ENCODE assay signal across 1 cellular context in the genomic region with DNA sequence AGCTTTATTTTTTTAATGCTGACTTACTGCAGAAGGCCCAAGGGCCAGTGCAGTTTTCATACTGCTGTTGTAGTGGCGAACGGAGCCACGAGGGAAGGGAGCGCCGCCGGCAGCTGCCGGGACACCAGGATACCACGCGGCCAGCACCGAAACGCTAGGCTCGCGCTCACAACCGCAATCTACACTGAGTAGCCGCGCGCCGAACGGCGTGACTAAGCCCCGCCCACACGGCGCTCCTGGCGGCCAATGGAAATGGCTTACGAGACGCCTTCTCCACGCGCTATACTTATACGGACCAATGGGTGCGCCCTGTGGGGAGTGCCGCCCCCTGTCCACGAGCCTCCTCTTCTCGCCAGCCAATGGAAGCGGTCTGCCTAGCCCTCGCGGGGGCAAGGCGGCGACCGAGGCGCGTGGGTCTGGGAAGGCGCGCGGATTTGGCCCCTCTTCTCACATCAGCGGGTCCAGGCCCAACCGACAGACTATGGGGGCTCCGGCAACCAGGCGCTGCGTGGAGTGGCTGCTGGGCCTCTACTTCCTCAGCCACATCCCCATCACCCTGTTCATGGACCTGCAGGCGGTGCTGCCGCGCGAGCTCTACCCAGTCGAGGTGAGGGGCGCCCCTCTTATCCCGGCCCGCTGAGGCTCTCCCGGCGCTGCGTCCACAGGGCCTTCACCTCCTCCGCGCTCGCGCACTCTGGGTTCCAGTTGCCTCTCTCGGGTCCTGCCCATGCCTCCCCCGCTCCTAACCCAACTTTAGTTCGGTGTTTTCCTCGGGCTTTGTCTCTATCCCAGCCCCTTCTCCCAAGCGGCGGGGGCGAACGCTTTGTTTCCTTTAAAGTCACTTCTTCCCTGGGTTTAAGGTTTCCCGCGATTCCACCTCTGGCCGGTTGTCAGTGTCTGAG.
TF ChIP-seq lines count a peak whose summit lies in the region.

A gene (plus strand): TSS at position 442 of the 902 bp plus-strand sequence. CDS start 40 bp downstream, at position 482.

TF ChIP-seq in K562, 482 proteins besides CTCF, POLR2A, EP300 and RAD21 (continued from another document and continues in another):
- TF ChIP-seq CBFB (CRISPR knock-in tag; IDR thresholded peaks at IDR 0.05) (peak; percentile 83), EWSR1 (IDR thresholded peaks at IDR 0.05; ENCODE audit: borderline replicate concordance, low read depth, partially characterized antibody) (no peak), ERF (CRISPR knock-in tag; IDR thresholded peaks at IDR 0.05) (no peak), ZFP30 (CRISPR knock-in tag; IDR thresholded peaks at IDR 0.05; ENCODE audit: borderline replicate concordance) (no peak), STAT5A (IDR thresholded peaks at IDR 0.05; ENCODE audit: borderline replicate concordance, low read length) (no peak), HDAC3 (IDR thresholded peaks at IDR 0.05; ENCODE audit: borderline replicate concordance, partially characterized antibody) (no peak), SMAD3 (CRISPR knock-in tag; conservative IDR thresholded peaks at IDR 0.05) (no peak), CHD2 (IDR thresholded peaks at IDR 0.05; ENCODE audit: low read depth, low read length) (peak; percentile 72; the same call in 1 of the 2 replicates), FOXA3 (CRISPR knock-in tag; conservative IDR thresholded peaks at IDR 0.05 in 1 of 2, IDR thresholded peaks at IDR 0.05 in 1 of 2) (no peak), SMC3 (conservative IDR thresholded peaks at IDR 0.05; ENCODE audit: insufficient read depth, low read depth, low read length) (no peak), POLR2H (tag; IDR thresholded peaks at IDR 0.05; ENCODE audit: low read depth) (peak; percentile 86), POLR3G (IDR thresholded peaks at IDR 0.05; ENCODE audit: extremely low read depth, insufficient read length, insufficient replicate concordance) (no peak), RBFOX2 (IDR thresholded peaks at IDR 0.05; ENCODE audit: low read depth, low read length) (peak; percentile 98), SRF (CRISPR knock-in tag; IDR thresholded peaks at IDR 0.05) (peak in 1 of 2 experiments; percentile 48; a peak in 1 of 4 replicates), ZNF347 (CRISPR knock-in tag; IDR thresholded peaks at IDR 0.05; ENCODE audit: low read depth) (no peak), LARP7 (IDR thresholded peaks at IDR 0.05) (no peak), ELF2 (CRISPR knock-in tag; IDR thresholded peaks at IDR 0.05) (no peak), TFAM (CRISPR knock-in tag; conservative IDR thresholded peaks at IDR 0.05) (no peak), FOSL1 (tag; conservative IDR thresholded peaks at IDR 0.05) (no peak), POLR2AphosphoS2 (IDR thresholded peaks at IDR 0.05; ENCODE audit: low read length) (no peak), BRF1 (IDR thresholded peaks at IDR 0.05; ENCODE audit: borderline replicate concordance, extremely low read depth, insufficient read length) (no peak), ZNF830 (CRISPR knock-in tag; IDR thresholded peaks at IDR 0.05) (no peak), OTX1 (CRISPR knock-in tag; IDR thresholded peaks at IDR 0.05) (no peak), RBM15 (IDR thresholded peaks at IDR 0.05; ENCODE audit: insufficient read depth, low read length) (no peak), NFYB (IDR thresholded peaks at IDR 0.05; ENCODE audit: extremely low read depth, insufficient read length) (peak; percentile 97), ZBTB1 (CRISPR knock-in tag; IDR thresholded peaks at IDR 0.05; ENCODE audit: borderline replicate concordance, low read depth) (no peak), NFIX (CRISPR knock-in tag; IDR thresholded peaks at IDR 0.05; ENCODE audit: low read depth) (no peak), HDAC6 (IDR thresholded peaks at IDR 0.05; ENCODE audit: low read depth, low read length) (no peak)
- TF ChIP-seq, protein P1, sequence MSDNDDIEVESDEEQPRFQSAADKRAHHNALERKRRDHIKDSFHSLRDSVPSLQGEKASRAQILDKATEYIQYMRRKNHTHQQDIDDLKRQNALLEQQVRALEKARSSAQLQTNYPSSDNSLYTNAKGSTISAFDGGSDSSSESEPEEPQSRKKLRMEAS (CRISPR knock-in tag; IDR thresholded peaks at IDR 0.05), result peak; percentile 93
- TF ChIP-seq, protein P2, sequence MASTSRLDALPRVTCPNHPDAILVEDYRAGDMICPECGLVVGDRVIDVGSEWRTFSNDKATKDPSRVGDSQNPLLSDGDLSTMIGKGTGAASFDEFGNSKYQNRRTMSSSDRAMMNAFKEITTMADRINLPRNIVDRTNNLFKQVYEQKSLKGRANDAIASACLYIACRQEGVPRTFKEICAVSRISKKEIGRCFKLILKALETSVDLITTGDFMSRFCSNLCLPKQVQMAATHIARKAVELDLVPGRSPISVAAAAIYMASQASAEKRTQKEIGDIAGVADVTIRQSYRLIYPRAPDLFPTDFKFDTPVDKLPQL (IDR thresholded peaks at IDR 0.05; ENCODE audit: extremely low read depth, insufficient read length), result no peak
- TF ChIP-seq, protein P3, sequence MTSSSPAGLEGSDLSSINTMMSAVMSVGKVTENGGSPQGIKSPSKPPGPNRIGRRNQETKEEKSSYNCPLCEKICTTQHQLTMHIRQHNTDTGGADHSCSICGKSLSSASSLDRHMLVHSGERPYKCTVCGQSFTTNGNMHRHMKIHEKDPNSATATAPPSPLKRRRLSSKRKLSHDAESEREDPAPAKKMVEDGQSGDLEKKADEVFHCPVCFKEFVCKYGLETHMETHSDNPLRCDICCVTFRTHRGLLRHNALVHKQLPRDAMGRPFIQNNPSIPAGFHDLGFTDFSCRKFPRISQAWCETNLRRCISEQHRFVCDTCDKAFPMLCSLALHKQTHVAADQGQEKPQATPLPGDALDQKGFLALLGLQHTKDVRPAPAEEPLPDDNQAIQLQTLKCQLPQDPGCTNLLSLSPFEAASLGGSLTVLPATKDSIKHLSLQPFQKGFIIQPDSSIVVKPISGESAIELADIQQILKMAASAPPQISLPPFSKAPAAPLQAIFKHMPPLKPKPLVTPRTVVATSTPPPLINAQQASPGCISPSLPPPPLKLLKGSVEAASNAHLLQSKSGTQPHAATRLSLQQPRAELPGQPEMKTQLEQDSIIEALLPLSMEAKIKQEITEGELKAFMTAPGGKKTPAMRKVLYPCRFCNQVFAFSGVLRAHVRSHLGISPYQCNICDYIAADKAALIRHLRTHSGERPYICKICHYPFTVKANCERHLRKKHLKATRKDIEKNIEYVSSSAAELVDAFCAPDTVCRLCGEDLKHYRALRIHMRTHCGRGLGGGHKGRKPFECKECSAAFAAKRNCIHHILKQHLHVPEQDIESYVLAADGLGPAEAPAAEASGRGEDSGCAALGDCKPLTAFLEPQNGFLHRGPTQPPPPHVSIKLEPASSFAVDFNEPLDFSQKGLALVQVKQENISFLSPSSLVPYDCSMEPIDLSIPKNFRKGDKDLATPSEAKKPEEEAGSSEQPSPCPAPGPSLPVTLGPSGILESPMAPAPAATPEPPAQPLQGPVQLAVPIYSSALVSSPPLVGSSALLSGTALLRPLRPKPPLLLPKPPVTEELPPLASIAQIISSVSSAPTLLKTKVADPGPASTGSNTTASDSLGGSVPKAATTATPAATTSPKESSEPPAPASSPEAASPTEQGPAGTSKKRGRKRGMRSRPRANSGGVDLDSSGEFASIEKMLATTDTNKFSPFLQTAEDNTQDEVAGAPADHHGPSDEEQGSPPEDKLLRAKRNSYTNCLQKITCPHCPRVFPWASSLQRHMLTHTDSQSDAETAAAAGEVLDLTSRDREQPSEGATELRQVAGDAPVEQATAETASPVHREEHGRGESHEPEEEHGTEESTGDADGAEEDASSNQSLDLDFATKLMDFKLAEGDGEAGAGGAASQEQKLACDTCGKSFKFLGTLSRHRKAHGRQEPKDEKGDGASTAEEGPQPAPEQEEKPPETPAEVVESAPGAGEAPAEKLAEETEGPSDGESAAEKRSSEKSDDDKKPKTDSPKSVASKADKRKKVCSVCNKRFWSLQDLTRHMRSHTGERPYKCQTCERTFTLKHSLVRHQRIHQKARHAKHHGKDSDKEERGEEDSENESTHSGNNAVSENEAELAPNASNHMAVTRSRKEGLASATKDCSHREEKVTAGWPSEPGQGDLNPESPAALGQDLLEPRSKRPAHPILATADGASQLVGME (CRISPR knock-in tag; IDR thresholded peaks at IDR 0.05), result no peak
- TF ChIP-seq, protein P4, sequence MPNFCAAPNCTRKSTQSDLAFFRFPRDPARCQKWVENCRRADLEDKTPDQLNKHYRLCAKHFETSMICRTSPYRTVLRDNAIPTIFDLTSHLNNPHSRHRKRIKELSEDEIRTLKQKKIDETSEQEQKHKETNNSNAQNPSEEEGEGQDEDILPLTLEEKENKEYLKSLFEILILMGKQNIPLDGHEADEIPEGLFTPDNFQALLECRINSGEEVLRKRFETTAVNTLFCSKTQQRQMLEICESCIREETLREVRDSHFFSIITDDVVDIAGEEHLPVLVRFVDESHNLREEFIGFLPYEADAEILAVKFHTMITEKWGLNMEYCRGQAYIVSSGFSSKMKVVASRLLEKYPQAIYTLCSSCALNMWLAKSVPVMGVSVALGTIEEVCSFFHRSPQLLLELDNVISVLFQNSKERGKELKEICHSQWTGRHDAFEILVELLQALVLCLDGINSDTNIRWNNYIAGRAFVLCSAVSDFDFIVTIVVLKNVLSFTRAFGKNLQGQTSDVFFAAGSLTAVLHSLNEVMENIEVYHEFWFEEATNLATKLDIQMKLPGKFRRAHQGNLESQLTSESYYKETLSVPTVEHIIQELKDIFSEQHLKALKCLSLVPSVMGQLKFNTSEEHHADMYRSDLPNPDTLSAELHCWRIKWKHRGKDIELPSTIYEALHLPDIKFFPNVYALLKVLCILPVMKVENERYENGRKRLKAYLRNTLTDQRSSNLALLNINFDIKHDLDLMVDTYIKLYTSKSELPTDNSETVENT (CRISPR knock-in tag; IDR thresholded peaks at IDR 0.05), result no peak; the same call in 1 of the 2 replicates
- TF ChIP-seq, protein P5, sequence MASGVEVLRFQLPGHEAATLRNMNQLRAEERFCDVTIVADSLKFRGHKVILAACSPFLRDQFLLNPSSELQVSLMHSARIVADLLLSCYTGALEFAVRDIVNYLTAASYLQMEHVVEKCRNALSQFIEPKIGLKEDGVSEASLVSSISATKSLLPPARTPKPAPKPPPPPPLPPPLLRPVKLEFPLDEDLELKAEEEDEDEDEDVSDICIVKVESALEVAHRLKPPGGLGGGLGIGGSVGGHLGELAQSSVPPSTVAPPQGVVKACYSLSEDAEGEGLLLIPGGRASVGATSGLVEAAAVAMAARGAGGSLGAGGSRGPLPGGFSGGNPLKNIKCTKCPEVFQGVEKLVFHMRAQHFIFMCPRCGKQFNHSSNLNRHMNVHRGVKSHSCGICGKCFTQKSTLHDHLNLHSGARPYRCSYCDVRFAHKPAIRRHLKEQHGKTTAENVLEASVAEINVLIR (CRISPR knock-in tag; IDR thresholded peaks at IDR 0.05), result peak; percentile 67
- TF ChIP-seq, protein P6, sequence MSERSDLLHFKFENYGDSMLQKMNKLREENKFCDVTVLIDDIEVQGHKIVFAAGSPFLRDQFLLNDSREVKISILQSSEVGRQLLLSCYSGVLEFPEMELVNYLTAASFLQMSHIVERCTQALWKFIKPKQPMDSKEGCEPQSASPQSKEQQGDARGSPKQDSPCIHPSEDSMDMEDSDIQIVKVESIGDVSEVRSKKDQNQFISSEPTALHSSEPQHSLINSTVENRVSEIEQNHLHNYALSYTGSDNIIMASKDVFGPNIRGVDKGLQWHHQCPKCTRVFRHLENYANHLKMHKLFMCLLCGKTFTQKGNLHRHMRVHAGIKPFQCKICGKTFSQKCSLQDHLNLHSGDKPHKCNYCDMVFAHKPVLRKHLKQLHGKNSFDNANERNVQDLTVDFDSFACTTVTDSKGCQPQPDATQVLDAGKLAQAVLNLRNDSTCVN (CRISPR knock-in tag; IDR thresholded peaks at IDR 0.05), result no peak
- TF ChIP-seq, protein P7, sequence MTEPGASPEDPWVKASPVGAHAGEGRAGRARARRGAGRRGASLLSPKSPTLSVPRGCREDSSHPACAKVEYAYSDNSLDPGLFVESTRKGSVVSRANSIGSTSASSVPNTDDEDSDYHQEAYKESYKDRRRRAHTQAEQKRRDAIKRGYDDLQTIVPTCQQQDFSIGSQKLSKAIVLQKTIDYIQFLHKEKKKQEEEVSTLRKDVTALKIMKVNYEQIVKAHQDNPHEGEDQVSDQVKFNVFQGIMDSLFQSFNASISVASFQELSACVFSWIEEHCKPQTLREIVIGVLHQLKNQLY (CRISPR knock-in tag; conservative IDR thresholded peaks at IDR 0.05), result 0 out of 4 replicates have a peak, but pooled peaks of 1 of the 2 experiments have one; percentile 35
- TF ChIP-seq, protein P8, sequence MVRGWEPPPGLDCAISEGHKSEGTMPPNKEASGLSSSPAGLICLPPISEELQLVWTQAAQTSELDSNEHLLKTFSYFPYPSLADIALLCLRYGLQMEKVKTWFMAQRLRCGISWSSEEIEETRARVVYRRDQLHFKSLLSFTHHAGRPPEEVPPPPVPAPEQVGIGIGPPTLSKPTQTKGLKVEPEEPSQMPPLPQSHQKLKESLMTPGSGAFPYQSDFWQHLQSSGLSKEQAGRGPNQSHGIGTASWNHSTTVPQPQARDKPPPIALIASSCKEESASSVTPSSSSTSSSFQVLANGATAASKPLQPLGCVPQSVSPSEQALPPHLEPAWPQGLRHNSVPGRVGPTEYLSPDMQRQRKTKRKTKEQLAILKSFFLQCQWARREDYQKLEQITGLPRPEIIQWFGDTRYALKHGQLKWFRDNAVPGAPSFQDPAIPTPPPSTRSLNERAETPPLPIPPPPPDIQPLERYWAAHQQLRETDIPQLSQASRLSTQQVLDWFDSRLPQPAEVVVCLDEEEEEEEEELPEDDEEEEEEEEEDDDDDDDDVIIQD (CRISPR knock-in tag; IDR thresholded peaks at IDR 0.05), result no peak
- TF ChIP-seq, protein P9, sequence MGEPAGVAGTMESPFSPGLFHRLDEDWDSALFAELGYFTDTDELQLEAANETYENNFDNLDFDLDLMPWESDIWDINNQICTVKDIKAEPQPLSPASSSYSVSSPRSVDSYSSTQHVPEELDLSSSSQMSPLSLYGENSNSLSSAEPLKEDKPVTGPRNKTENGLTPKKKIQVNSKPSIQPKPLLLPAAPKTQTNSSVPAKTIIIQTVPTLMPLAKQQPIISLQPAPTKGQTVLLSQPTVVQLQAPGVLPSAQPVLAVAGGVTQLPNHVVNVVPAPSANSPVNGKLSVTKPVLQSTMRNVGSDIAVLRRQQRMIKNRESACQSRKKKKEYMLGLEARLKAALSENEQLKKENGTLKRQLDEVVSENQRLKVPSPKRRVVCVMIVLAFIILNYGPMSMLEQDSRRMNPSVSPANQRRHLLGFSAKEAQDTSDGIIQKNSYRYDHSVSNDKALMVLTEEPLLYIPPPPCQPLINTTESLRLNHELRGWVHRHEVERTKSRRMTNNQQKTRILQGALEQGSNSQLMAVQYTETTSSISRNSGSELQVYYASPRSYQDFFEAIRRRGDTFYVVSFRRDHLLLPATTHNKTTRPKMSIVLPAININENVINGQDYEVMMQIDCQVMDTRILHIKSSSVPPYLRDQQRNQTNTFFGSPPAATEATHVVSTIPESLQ (CRISPR knock-in tag; IDR thresholded peaks at IDR 0.05), result no peak
- TF ChIP-seq, protein P10, sequence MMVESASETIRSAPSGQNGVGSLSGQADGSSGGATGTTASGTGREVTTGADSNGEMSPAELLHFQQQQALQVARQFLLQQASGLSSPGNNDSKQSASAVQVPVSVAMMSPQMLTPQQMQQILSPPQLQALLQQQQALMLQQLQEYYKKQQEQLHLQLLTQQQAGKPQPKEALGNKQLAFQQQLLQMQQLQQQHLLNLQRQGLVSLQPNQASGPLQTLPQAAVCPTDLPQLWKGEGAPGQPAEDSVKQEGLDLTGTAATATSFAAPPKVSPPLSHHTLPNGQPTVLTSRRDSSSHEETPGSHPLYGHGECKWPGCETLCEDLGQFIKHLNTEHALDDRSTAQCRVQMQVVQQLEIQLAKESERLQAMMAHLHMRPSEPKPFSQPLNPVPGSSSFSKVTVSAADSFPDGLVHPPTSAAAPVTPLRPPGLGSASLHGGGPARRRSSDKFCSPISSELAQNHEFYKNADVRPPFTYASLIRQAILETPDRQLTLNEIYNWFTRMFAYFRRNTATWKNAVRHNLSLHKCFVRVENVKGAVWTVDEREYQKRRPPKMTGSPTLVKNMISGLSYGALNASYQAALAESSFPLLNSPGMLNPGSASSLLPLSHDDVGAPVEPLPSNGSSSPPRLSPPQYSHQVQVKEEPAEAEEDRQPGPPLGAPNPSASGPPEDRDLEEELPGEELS (CRISPR knock-in tag; IDR thresholded peaks at IDR 0.05; ENCODE audit: borderline replicate concordance), result no peak
